ENCODE assay signal across 7 cellular contexts in the genomic region with DNA sequence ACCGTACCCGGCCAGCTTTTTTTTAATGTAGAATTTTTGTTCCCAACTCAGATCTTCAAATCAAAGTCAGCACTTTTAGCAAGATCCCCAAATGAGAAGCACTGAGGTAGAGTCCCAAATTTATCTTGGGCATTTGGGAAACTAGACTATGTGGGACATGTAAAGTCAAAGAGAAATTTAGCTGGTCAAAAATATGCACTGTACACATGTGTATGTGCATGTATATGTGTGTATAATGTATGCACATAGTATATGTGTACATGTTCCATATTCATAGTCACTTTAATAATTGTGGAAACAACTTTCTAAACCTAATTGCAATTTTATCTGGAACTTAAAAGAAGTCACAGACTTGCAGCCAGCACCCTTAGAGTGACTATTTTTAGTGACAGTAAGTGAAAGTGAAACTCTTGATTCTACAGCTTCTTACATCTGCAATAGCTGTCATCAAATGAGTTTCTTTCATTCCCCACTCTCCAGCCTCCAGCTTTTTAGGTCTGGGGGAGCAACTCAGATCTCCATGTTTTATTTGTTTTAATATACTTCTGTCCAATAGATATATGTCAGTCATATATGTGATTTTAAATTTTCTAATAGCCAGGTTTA.
A peak's percentile ranks its signal among the peaks of the same experiment; 100 is the strongest.
DNase-seq lines count a peak whose midpoint lies in the region; ATAC-seq and TF ChIP-seq lines count a peak whose summit lies in the region.

No MANE protein-coding gene starts in this region.

- no peak overlapping the region for H2AFZ ChIP-seq in OCI-LY3 (ENCODE audit: low read depth, low read length)

- peaks cover 3% of the 10 kb centered on the region for H3K36me3 ChIP-seq in OCI-LY3 (replicated peaks; ENCODE audit: low read depth, low read length)

- H3K4me2 ChIP-seq in OCI-LY3 (ENCODE audit: low read length) = peak overlapping the region; percentile 30

- no peak overlapping the region for H3K9ac ChIP-seq in OCI-LY3 (ENCODE audit: low read length)

- peaks cover 10% of the 10 kb centered on the region for H3K4me1 ChIP-seq in OCI-LY3 (ENCODE audit: low read length)

- no peaks in the 10 kb centered on the region for H3K79me2 ChIP-seq in OCI-LY3 (ENCODE audit: low read length)

- ATAC-seq in GM18873 (IDR thresholded peaks at IDR 0.05; ENCODE audit: low FRiP score, unreplicated experiment) (peak; percentile 90), HG02678 (IDR thresholded peaks at IDR 0.05; ENCODE audit: unreplicated experiment) (peak; percentile 99)

- H3K27ac ChIP-seq in OCI-LY3 (ENCODE audit: low read length) = peak overlapping the region; percentile 23; the same call in 1 of the 2 replicates

- H3K9me3 ChIP-seq in OCI-LY3 (ENCODE audit: insufficient read depth, low read length) = no peaks in the 10 kb centered on the region

- no peaks in the 10 kb centered on the region for H3K27me3 ChIP-seq in OCI-LY3 (ENCODE audit: low read depth, low read length)

- DNase-seq in medulla oblongata (ENCODE audit: extremely low spot score) = peak; percentile 23
- no peak for DNase-seq in ecto neural progenitor cell (ENCODE audit: low spot score)
- no peak for DNase-seq in DMS 273 (lab: John Stamatoyannopoulos, UW; ENCODE audit: unreplicated experiment)
- no peak for DNase-seq in HUDEP-2 (lab: John Stamatoyannopoulos, UW; ENCODE audit: unreplicated experiment in 76 of 76)

- H4K20me1 ChIP-seq in OCI-LY3 (ENCODE audit: insufficient read depth, low read length) = no peaks in the 10 kb centered on the region

- H3K4me3 ChIP-seq in OCI-LY3 (ENCODE audit: low read length) = no peak overlapping the region

- TF ChIP-seq CTCF in OCI-LY3 (IDR thresholded peaks at IDR 0.05; ENCODE audit: low read depth, low read length) = no peak
